In genomic region chr2:166357068-166357949, GRCh38 we compare ENCODE assay signal across 22 cellular contexts.
"Had no signal": no experiment of that assay in that cellular context is flagged by ENCODE, and none has a peak within 500 bp of the region (broad histone marks: within the 10 kb centered on the region; RNA-seq: fewer than 3 reads in every experiment).

No MANE protein-coding gene starts in this region.

- H3K36me3 ChIP-seq: neutrophil, sigmoid colon, stomach, thoracic aorta, transverse colon had no signal

- H3K36me3 Mint-ChIP-seq: naive thymus-derived CD4-positive, alpha-beta T cell had no signal

- H3K4me3 Mint-ChIP-seq: endodermal cell; naive thymus-derived CD4-positive, alpha-beta T cell; nephron progenitor cell had no signal

- H3K9me3 Mint-ChIP-seq: endodermal cell, nephron progenitor cell had no signal

- DNase-seq: effector CD4-positive, alpha-beta T cell; endodermal cell; erythroblast; foreskin melanocyte; head of caudate nucleus; kidney glomerular epithelial cell; mesendoderm; naive thymus-derived CD4-positive, alpha-beta T cell; nephron progenitor cell; sigmoid colon; stimulated activated CD4-positive, alpha-beta T cell treated with anti-CD3 and anti-CD28 coated beads, Interleukin-2, amount 100 ng/mL, for 24 hours; stimulated activated naive CD4-positive, alpha-beta T cell; stomach; substantia nigra; transverse colon had no signal

- H3K9me3 ChIP-seq: neutrophil, sigmoid colon, stomach, thoracic aorta, transverse colon had no signal

- H3K27me3 ChIP-seq: hepatocyte, neutrophil, sigmoid colon, stomach, transverse colon had no signal

- H3K4me1 Mint-ChIP-seq: endodermal cell; naive thymus-derived CD4-positive, alpha-beta T cell; nephron progenitor cell had no signal

- H3K27me3 Mint-ChIP-seq: naive thymus-derived CD4-positive, alpha-beta T cell had no signal

- H3K79me2 ChIP-seq: hepatocyte had no signal

- H3K4me1 ChIP-seq: stomach, transverse colon had no signal

- H2AFZ ChIP-seq: hepatocyte had no signal

- H3K4me3 ChIP-seq: coronary artery, hepatocyte, sigmoid colon, skin epidermis, stomach, thoracic aorta, transverse colon had no signal

- FAIRE-seq: endothelial cell of umbilical vein, islet of Langerhans had no signal

- H3K27ac ChIP-seq: coronary artery, hepatocyte, neutrophil, sigmoid colon, skin epidermis, stomach, thoracic aorta, transverse colon had no signal

- H3K27ac Mint-ChIP-seq: endodermal cell, nephron progenitor cell had no signal

- H3K4me2 ChIP-seq: hepatocyte had no signal

- ATAC-seq: naive thymus-derived CD4-positive, alpha-beta T cell had no signal
